ENCODE assay signal across 22 cellular contexts in genomic region chr5:165196961-165197360, GRCh38.
DNase-seq lines count a peak whose midpoint lies in the region; ATAC-seq and TF ChIP-seq lines count a peak whose summit lies in the region.
"Had no signal": no experiment of that assay in that cellular context is flagged by ENCODE, and none has a peak within 500 bp of the region (broad histone marks: within the 10 kb centered on the region; RNA-seq: fewer than 3 reads in every experiment).

No MANE protein-coding gene starts in this region.

- 87% methylated on average over 3 of the region's 3 CpGs for WGBS in right cardiac atrium

- H3K27ac ChIP-seq in right cardiac atrium (ENCODE audit: low read length): no peak overlapping the region
- H3K27ac ChIP-seq: BLaER1 had no signal

- in situ Hi-C loops in astrocyte of the cerebellum (cut with HindIII; ENCODE audit: low sequenced_read_pairs): no loop called here

- no peaks in the 10 kb centered on the region for H3K4me1 ChIP-seq in right cardiac atrium (ENCODE audit: control insufficient read depth, insufficient read depth, low read length)
- H3K4me1 ChIP-seq: BE2C, BLaER1 had no signal

- no peak for TF ChIP-seq CTCF in astrocyte of the cerebellum (IDR thresholded peaks at IDR 0.05; ENCODE audit: low read depth, low read length, missing control alignments)

- H3K4me3 ChIP-seq in astrocyte of the cerebellum (ENCODE audit: low read depth, low read length) (no peak overlapping the region), right cardiac atrium (ENCODE audit: low read length) (no peak overlapping the region)
- H3K4me3 ChIP-seq: BLaER1, GM12878 had no signal

- ATAC-seq in GM21786 (IDR thresholded peaks at IDR 0.05; ENCODE audit: unreplicated experiment) (no peak), right cardiac atrium (no peak)
- ATAC-seq: GM12878 had no signal

- no peaks in the 10 kb centered on the region for H3K9me3 ChIP-seq in right cardiac atrium (ENCODE audit: control insufficient read depth, low read length)
- H3K9me3 ChIP-seq: BE2C, BLaER1 had no signal

- DNase-seq in amniotic epithelial cell (ENCODE audit: low read depth) (peak; percentile 17), astrocyte of the cerebellum (ENCODE audit: low read depth) (peak; percentile 26), right cardiac atrium (no peak), NCI-H2107 treated with DMSO at 0.1 percent for 48 hours (lab: John Stamatoyannopoulos, UW; ENCODE audit: unreplicated experiment) (no peak)
- DNase-seq: 8988T; ACHN; BE2C; C1 segment of cervical spinal cord; CD4-positive, alpha-beta memory T cell; CD4-positive, CD25-positive, alpha-beta regulatory T cell; CD8-positive, alpha-beta memory T cell; COR-L47; DMS 273 treated with DMSO at 0.1 percent for 48 hours; DMS153; DMS53; DMS79; DND-41; EL; GDM1 had no signal

- intact Hi-C loops in right cardiac atrium (cut with DNase I): no loop called here

- H3K27me3 ChIP-seq in right cardiac atrium (ENCODE audit: control insufficient read depth, insufficient read depth): no peaks in the 10 kb centered on the region
- H3K27me3 ChIP-seq: BE2C, BLaER1 had no signal

Comparison
In these comparisons a context has a peak if more than half of its experiments do, and no peak if none do; other contexts are left out.
1. DNase-seq: peak in amniotic epithelial cell (single experiment) and astrocyte of the cerebellum (single experiment); none in right cardiac atrium (0 of 3) and NCI-H2107 treated with DMSO at 0.1 percent for 48 hours (single experiment).